Comparison of ENCODE assay signal across 1 cellular context in the genomic region with DNA sequence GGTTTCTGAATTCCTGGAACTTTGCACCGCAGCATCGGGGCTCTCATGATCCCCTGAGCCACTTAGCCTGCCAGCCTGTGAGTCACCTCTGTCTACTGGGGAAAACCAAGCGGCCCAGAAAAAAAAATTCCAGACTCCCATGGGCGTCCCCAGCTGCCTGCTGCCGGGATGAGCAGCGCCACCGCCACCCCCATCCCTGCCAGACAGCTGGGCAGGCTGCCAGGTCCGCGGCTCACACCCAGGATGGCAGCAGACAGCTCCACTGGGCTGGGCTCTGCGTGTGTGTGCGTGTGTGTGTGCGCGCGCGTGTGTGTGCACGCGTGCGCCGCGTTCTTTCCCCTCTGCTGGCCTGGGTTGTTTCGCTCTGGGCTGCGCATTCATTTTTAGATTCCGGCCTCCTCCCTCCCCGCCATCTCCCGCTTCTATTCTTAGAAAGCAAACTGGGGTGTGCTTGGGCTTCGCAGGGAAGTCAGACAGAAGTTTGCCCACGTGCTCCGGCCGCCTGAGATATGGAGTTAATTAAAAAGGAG.
TF ChIP-seq lines count a peak whose summit lies in the region.

No MANE protein-coding gene starts in this region.

TF ChIP-seq in GM12878, 131 proteins besides CTCF, POLR2A, EP300 and RAD21 (continued from another document):
- TF ChIP-seq, protein P1, sequence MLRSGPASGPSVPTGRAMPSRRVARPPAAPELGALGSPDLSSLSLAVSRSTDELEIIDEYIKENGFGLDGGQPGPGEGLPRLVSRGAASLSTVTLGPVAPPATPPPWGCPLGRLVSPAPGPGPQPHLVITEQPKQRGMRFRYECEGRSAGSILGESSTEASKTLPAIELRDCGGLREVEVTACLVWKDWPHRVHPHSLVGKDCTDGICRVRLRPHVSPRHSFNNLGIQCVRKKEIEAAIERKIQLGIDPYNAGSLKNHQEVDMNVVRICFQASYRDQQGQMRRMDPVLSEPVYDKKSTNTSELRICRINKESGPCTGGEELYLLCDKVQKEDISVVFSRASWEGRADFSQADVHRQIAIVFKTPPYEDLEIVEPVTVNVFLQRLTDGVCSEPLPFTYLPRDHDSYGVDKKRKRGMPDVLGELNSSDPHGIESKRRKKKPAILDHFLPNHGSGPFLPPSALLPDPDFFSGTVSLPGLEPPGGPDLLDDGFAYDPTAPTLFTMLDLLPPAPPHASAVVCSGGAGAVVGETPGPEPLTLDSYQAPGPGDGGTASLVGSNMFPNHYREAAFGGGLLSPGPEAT (IDR thresholded peaks at IDR 0.05; ENCODE audit: low read depth), result peak; percentile 47; the same call in 1 of the 2 replicates
- TF ChIP-seq, protein P2, sequence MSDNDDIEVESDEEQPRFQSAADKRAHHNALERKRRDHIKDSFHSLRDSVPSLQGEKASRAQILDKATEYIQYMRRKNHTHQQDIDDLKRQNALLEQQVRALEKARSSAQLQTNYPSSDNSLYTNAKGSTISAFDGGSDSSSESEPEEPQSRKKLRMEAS (IDR thresholded peaks at IDR 0.05; ENCODE audit: low read depth, low read length), result peak; percentile 77; the same call in 1 of the 2 replicates
- 0 out of 2 replicates have a peak, but pooled peaks have one; percentile 11 for TF ChIP-seq TCF12 (IDR thresholded peaks at IDR 0.05; ENCODE audit: low read depth, low read length)
- no peak for TF ChIP-seq ETV6 (conservative IDR thresholded peaks at IDR 0.05 in 1 of 2, IDR thresholded peaks at IDR 0.05 in 1 of 2; ENCODE audit: borderline replicate concordance in 1 of 2, low read depth in 1 of 2)
- peak; percentile 21; the same call in 1 of the 2 replicates for TF ChIP-seq YY1 (IDR thresholded peaks at IDR 0.05; ENCODE audit: low read depth, low read length)
- peak; percentile 49 to 51; a peak in 2 of 4 replicates for TF ChIP-seq IKZF2 (IDR thresholded peaks at IDR 0.05)
- no peak for TF ChIP-seq CHD2 (IDR thresholded peaks at IDR 0.05; ENCODE audit: borderline replicate concordance, low read depth, low read length)
- TF ChIP-seq ZBED1 (IDR thresholded peaks at IDR 0.05; ENCODE audit: borderline replicate concordance), result no peak
- 0 out of 2 replicates have a peak, but pooled peaks have one; percentile 45 for TF ChIP-seq DPF2 (IDR thresholded peaks at IDR 0.05)
- peak; percentile 77 to 83 for TF ChIP-seq BHLHE40 (IDR thresholded peaks at IDR 0.05; ENCODE audit: borderline replicate concordance in 1 of 2, low read depth in 2 of 2, low read length in 1 of 2)
- 0 out of 2 replicates have a peak, but pooled peaks have one; percentile 14 for TF ChIP-seq NRF1 (conservative IDR thresholded peaks at IDR 0.05; ENCODE audit: low read depth, low read length)
- peak; percentile 79 for TF ChIP-seq IKZF1 (conservative IDR thresholded peaks at IDR 0.05)
- peak; percentile 59; the same call in 1 of the 2 replicates for TF ChIP-seq TBL1XR1 (IDR thresholded peaks at IDR 0.05; ENCODE audit: low read depth, low read length)
- no peak for TF ChIP-seq NR2C2 (IDR thresholded peaks at IDR 0.05; ENCODE audit: borderline replicate concordance, control insufficient read depth, insufficient read length, low read depth)
- TF ChIP-seq PML (IDR thresholded peaks at IDR 0.05; ENCODE audit: low read length), result no peak
- peak; percentile 10 for TF ChIP-seq MEF2B (IDR thresholded peaks at IDR 0.05; ENCODE audit: partially characterized antibody, poor library complexity, severe bottlenecking)
- TF ChIP-seq PAX5 (IDR thresholded peaks at IDR 0.05; ENCODE audit: borderline replicate concordance, low read depth, low read length), result 0 out of 2 replicates have a peak, but pooled peaks have one; percentile 35
- TF ChIP-seq, protein P3, sequence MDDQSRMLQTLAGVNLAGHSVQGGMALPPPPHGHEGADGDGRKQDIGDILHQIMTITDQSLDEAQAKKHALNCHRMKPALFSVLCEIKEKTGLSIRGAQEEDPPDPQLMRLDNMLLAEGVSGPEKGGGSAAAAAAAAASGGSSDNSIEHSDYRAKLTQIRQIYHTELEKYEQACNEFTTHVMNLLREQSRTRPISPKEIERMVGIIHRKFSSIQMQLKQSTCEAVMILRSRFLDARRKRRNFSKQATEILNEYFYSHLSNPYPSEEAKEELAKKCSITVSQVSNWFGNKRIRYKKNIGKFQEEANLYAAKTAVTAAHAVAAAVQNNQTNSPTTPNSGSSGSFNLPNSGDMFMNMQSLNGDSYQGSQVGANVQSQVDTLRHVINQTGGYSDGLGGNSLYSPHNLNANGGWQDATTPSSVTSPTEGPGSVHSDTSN (IDR thresholded peaks at IDR 0.05; ENCODE audit: insufficient replicate concordance, low read depth, low read length), result no peak
- 0 out of 2 replicates have a peak, but pooled peaks have one; percentile 11 for TF ChIP-seq JUNB (IDR thresholded peaks at IDR 0.05)
- TF ChIP-seq CBX5 (IDR thresholded peaks at IDR 0.05; ENCODE audit: low read depth), result no peak
- 0 out of 2 replicates have a peak, but pooled peaks have one; percentile 47 for TF ChIP-seq RCOR1 (conservative IDR thresholded peaks at IDR 0.05; ENCODE audit: low read depth, low read length)
- TF ChIP-seq GATAD2B (conservative IDR thresholded peaks at IDR 0.05; ENCODE audit: low read depth), result peak; percentile 55; the same call in 1 of the 2 replicates
- TF ChIP-seq MEF2A (IDR thresholded peaks at IDR 0.05; ENCODE audit: insufficient read depth, low read depth, low read length), result peak; percentile 73
- TF ChIP-seq, protein P4, sequence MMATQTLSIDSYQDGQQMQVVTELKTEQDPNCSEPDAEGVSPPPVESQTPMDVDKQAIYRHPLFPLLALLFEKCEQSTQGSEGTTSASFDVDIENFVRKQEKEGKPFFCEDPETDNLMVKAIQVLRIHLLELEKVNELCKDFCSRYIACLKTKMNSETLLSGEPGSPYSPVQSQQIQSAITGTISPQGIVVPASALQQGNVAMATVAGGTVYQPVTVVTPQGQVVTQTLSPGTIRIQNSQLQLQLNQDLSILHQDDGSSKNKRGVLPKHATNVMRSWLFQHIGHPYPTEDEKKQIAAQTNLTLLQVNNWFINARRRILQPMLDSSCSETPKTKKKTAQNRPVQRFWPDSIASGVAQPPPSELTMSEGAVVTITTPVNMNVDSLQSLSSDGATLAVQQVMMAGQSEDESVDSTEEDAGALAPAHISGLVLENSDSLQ (IDR thresholded peaks at IDR 0.05), result peak; percentile 48; the same call in 1 of the 2 replicates
- TF ChIP-seq CREM (IDR thresholded peaks at IDR 0.05; ENCODE audit: low read depth), result 0 out of 2 replicates have a peak, but pooled peaks have one; percentile 19
- TF ChIP-seq, protein P5, sequence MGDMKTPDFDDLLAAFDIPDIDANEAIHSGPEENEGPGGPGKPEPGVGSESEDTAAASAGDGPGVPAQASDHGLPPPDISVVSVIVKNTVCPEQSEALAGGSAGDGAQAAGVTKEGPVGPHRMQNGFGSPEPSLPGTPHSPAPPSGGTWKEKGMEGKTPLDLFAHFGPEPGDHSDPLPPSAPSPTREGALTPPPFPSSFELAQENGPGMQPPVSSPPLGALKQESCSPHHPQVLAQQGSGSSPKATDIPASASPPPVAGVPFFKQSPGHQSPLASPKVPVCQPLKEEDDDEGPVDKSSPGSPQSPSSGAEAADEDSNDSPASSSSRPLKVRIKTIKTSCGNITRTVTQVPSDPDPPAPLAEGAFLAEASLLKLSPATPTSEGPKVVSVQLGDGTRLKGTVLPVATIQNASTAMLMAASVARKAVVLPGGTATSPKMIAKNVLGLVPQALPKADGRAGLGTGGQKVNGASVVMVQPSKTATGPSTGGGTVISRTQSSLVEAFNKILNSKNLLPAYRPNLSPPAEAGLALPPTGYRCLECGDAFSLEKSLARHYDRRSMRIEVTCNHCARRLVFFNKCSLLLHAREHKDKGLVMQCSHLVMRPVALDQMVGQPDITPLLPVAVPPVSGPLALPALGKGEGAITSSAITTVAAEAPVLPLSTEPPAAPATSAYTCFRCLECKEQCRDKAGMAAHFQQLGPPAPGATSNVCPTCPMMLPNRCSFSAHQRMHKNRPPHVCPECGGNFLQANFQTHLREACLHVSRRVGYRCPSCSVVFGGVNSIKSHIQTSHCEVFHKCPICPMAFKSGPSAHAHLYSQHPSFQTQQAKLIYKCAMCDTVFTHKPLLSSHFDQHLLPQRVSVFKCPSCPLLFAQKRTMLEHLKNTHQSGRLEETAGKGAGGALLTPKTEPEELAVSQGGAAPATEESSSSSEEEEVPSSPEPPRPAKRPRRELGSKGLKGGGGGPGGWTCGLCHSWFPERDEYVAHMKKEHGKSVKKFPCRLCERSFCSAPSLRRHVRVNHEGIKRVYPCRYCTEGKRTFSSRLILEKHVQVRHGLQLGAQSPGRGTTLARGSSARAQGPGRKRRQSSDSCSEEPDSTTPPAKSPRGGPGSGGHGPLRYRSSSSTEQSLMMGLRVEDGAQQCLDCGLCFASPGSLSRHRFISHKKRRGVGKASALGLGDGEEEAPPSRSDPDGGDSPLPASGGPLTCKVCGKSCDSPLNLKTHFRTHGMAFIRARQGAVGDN (IDR thresholded peaks at IDR 0.05), result peak; percentile 94
- no peak for TF ChIP-seq ESRRA (IDR thresholded peaks at IDR 0.05; ENCODE audit: low read length)
- TF ChIP-seq ATF7 (IDR thresholded peaks at IDR 0.05; ENCODE audit: low read depth), result no peak
- peak; percentile 28; the same call in 1 of the 2 replicates for TF ChIP-seq EED (IDR thresholded peaks at IDR 0.05; ENCODE audit: low read depth)
